Comparison of ENCODE assay signal across 9 cellular contexts in the genomic region with DNA sequence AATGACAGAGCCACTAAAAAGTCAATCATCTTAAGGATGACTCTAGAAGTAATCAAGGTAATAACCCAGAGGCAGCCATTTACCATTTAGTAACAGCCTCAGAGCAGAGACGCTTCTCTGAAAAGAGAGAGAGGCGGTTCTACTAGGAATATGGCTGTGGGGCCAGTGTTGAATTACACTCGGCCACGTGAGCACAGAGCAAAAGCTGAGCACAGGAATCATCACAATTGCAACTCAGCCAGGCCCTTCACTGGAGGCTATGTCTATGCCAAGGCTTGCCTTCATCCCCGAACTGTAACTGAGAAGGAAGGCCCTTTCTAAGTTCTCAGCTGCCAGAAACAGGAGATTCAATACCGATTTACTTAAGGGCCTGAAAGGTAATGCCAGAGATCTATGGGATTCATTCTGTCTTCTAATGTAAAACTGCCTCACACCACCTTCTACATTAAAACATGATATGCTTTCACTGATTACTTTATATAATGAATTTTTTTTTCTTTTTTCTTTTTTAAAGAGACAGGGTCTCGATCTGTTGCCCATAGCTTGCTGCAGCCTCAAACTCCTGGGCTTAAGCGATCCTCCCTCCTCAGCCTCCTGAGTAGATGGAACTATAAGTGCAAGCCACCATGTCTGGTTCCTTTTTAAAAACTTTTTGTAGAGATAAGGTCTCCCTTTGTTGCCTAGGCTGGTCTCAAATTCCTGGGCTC.
DNase-seq lines count a peak whose midpoint lies in the region; ATAC-seq and TF ChIP-seq lines count a peak whose summit lies in the region.
"Had no signal": no experiment of that assay in that cellular context is flagged by ENCODE, and none has a peak within 500 bp of the region (broad histone marks: within the 10 kb centered on the region; RNA-seq: fewer than 3 reads in every experiment).

No MANE protein-coding gene starts in this region.

- peak; percentile 86 for DNase-seq in NCI-H2171 treated with DMSO at 0.1 percent for 48 hours (lab: John Stamatoyannopoulos, UW)
- DNase-seq in lung (ENCODE audit: low spot score): no peak
- peak; percentile 47 to 68 for DNase-seq in tibial artery
- no peak for DNase-seq in stimulated activated CD4-positive, alpha-beta T cell treated with anti-CD3 and anti-CD28 coated beads, Interleukin-2, amount 100 ng/mL, for 48 hours
- DNase-seq in NCI-H1092 treated with DMSO at 0.1 percent for 48 hours (lab: John Stamatoyannopoulos, UW): no peak
- no peak for DNase-seq in SK-N-DZ (ENCODE audit: low spot score)
- DNase-seq: NCI-H2081 treated with DMSO at 0.1 percent for 48 hours had no signal

- WGBS in lung, 2 donors: 84 to 87% methylated on average over 8 of the region's 8 CpGs

- H3K4me3 ChIP-seq in lung: no peak overlapping the region
- H3K4me3 ChIP-seq in tibial artery: no peak overlapping the region
- H3K4me3 ChIP-seq: mucosa of descending colon had no signal

- TF ChIP-seq CTCF in lung (IDR thresholded peaks at IDR 0.05; ENCODE audit: control extremely low read depth, extremely low read depth): no peak
- no peak for TF ChIP-seq CTCF in tibial artery (IDR thresholded peaks at IDR 0.05)

- H3K36me3 ChIP-seq in lung (ENCODE audit: control insufficient read depth in 2 of 2, insufficient read depth in 2 of 2, low read length in 2 of 2) (peaks cover 0 to 6% of the 10 kb centered on the region in 2 donors), tibial artery (no peaks in the 10 kb centered on the region)

- peaks cover 2 to 9% of the 10 kb centered on the region in 2 donors for H3K4me1 ChIP-seq in lung (ENCODE audit: control insufficient read depth in 2 of 2, insufficient read depth in 2 of 2, low read length in 2 of 2)
- H3K4me1 ChIP-seq in tibial artery: peaks cover 0 to 8% (median 3%) of the 10 kb centered on the region in 4 donors

- H3K9me3 ChIP-seq in lung (ENCODE audit: control insufficient read depth in 2 of 2, insufficient read depth in 1 of 2, low read length in 1 of 2): no peaks in the 10 kb centered on the region
- no peaks in the 10 kb centered on the region for H3K9me3 ChIP-seq in tibial artery
- H3K9me3 ChIP-seq: mucosa of descending colon had no signal

- H3K27me3 ChIP-seq in lung (ENCODE audit: control insufficient read depth, insufficient read depth) (no peaks in the 10 kb centered on the region), tibial artery (no peaks in the 10 kb centered on the region)

- H3K27ac ChIP-seq in cingulate gyrus (ENCODE audit: low read depth, low read length) (peak overlapping the region; percentile 29), lung (ENCODE audit: low read depth in 1 of 2, low read length in 1 of 2) (peak overlapping the region in 1 of 2 donors; percentile 46), tibial artery (peak overlapping the region in 1 of 2 donors; percentile 7)

- intact Hi-C loops in tibial artery (cut with DNase I; ENCODE audit: low total_unique reads): loop anchor here (10.0 kb wide), 1 partner anchor 50 kb away; no protein-coding TSS in a partner anchor

- ATAC-seq in lung (ENCODE audit: insufficient read depth, low FRiP score): peak; percentile 11
- ATAC-seq: mucosa of descending colon had no signal

Comparison
In these comparisons a context has a peak if more than half of its experiments do, and no peak if none do; other contexts are left out.
1. DNase-seq: peak in NCI-H2171 treated with DMSO at 0.1 percent for 48 hours (single experiment) and tibial artery (2 of 2); none in lung (single experiment), stimulated activated CD4-positive, alpha-beta T cell treated with anti-CD3 and anti-CD28 coated beads, Interleukin-2, amount 100 ng/mL, for 48 hours (0 of 2), NCI-H1092 treated with DMSO at 0.1 percent for 48 hours (single experiment) and SK-N-DZ (single experiment).